In the genomic region with DNA sequence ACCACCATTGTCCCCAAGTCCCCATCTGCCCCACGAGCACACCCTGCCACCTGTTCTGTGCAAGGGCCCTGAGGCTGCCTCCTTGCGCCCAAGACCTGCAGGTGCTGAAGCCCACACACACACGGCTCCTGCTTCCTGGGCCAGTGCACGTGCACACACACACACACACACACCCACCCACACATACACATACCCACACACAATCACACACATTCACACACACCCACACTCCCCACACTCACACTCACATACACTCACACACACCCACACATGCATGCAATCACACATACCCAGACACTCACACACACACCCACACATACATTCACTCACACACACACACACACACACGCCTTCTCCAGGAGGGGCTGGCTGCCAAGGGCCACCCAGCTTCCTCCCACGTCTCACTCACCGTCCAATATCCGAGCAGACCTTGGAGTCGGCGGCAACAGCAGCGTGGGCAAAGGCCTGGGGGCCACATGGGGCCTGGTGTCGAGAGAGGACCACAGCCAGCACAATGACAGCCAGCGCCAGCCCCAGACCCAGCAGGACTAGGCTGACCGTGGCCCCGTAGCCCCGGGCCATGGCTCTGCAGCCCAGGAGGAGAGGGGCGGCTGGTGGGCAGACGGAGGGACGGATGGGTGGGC, we compare ENCODE assay signal across 9 cellular contexts. TPM values are rescaled to one million over a fixed set of nuclear protein-coding genes. Genes with fewer than 3 reads are reported as not detected.
DNase-seq lines count a peak whose midpoint lies in the region; ATAC-seq and TF ChIP-seq lines count a peak whose summit lies in the region.
"Had no signal": no experiment of that assay in that cellular context is flagged by ENCODE, and none has a peak within 500 bp of the region (broad histone marks: within the 10 kb centered on the region; RNA-seq: fewer than 3 reads in every experiment).

No MANE protein-coding gene starts in this region.

- H3K27ac Mint-ChIP-seq in activated T-helper 17 cell treated with anti-CD3 and anti-CD28 coated beads, Interleukin-2, amount 50 U/mL, for 72 hours: peak overlapping the region; percentile 17
- peak overlapping the region; percentile 14 for H3K27ac Mint-ChIP-seq in stimulated activated memory B cell treated with anti-CD40 and anti-IgM and Interleukin-4, amounts not matched to agents 10 μg/mL and 1 μg/mL and 100 μg/mL, for 72 hours

- H3K36me3 ChIP-seq in HEK293 (ENCODE audit: control insufficient read depth in 2 of 2, insufficient read depth in 1 of 2, low read length in 2 of 2): no peaks in the 10 kb centered on the region
- no peaks in the 10 kb centered on the region for H3K36me3 ChIP-seq in MG63
- H3K36me3 ChIP-seq: right lobe of liver had no signal

- no peak overlapping the region for H3K27ac ChIP-seq in HEK293 (ENCODE audit: extremely low read depth, low read depth, low read length)
- H3K27ac ChIP-seq: right lobe of liver had no signal

- POLR2A ChIA-PET in HEK293 (lab: Yijun Ruan, JAX): no interaction called here

- intact Hi-C loops in left ventricle myocardium superior (cut with micrococcal nuclease): no loop called here

- no peaks in the 10 kb centered on the region for H3K9me3 ChIP-seq in HEK293 (ENCODE audit: control insufficient read depth, insufficient read depth, low read depth, low read length)
- H3K9me3 ChIP-seq in MG63: no peaks in the 10 kb centered on the region
- H3K9me3 ChIP-seq: right lobe of liver had no signal

- no peak for ATAC-seq in activated T-helper 17 cell treated with anti-CD3 and anti-CD28 coated beads, Interleukin-2, amount 50 U/mL, for 72 hours (replicated peaks)
- peak; percentile 13 for ATAC-seq in left ventricle myocardium superior
- ATAC-seq in stimulated activated memory B cell treated with anti-CD40 and anti-IgM and Interleukin-4, amounts not matched to agents 10 μg/mL and 1 μg/mL and 100 μg/mL, for 72 hours: no peak
- no peak for ATAC-seq in HG03520 (IDR thresholded peaks at IDR 0.05; ENCODE audit: unreplicated experiment)
- ATAC-seq in GM21447 (IDR thresholded peaks at IDR 0.05; ENCODE audit: unreplicated experiment): no peak

- peak; percentile 68 for DNase-seq in left ventricle myocardium superior
- DNase-seq in hypothalamus (lab: John Stamatoyannopoulos, UW): no peak
- DNase-seq in MG63: no peak
- DNase-seq: right lobe of liver had no signal

- H3K4me1 Mint-ChIP-seq in activated T-helper 17 cell treated with anti-CD3 and anti-CD28 coated beads, Interleukin-2, amount 50 U/mL, for 72 hours: peaks cover 22% of the 10 kb centered on the region
- H3K4me1 Mint-ChIP-seq in stimulated activated memory B cell treated with anti-CD40 and anti-IgM and Interleukin-4, amounts not matched to agents 10 μg/mL and 1 μg/mL and 100 μg/mL, for 72 hours: peaks cover 30% of the 10 kb centered on the region

- no peaks in the 10 kb centered on the region for H3K27me3 ChIP-seq in MG63
- H3K27me3 ChIP-seq: right lobe of liver had no signal

- CTCF ChIA-PET in HEK293 (lab: Yijun Ruan, JAX): interaction anchor here (1.2 to 1.3 kb wide), 2 partner anchors 13 to 55 kb away, joined by 3 to 4 read pairs; no protein-coding TSS in a partner anchor

- no peaks in the 10 kb centered on the region for H3K27me3 Mint-ChIP-seq in activated T-helper 17 cell treated with anti-CD3 and anti-CD28 coated beads, Interleukin-2, amount 50 U/mL, for 72 hours
- no peaks in the 10 kb centered on the region for H3K27me3 Mint-ChIP-seq in stimulated activated memory B cell treated with anti-CD40 and anti-IgM and Interleukin-4, amounts not matched to agents 10 μg/mL and 1 μg/mL and 100 μg/mL, for 72 hours

- TF ChIP-seq CTCF in HEK293 (tag by site-specific recombination; IDR thresholded peaks at IDR 0.05): no peak

- no peaks in the 10 kb centered on the region for H3K36me3 Mint-ChIP-seq in activated T-helper 17 cell treated with anti-CD3 and anti-CD28 coated beads, Interleukin-2, amount 50 U/mL, for 72 hours (ENCODE audit: low read depth)
- H3K36me3 Mint-ChIP-seq in stimulated activated memory B cell treated with anti-CD40 and anti-IgM and Interleukin-4, amounts not matched to agents 10 μg/mL and 1 μg/mL and 100 μg/mL, for 72 hours: no peaks in the 10 kb centered on the region

- H3K4me3 Mint-ChIP-seq in activated T-helper 17 cell treated with anti-CD3 and anti-CD28 coated beads, Interleukin-2, amount 50 U/mL, for 72 hours: no peak overlapping the region
- no peak overlapping the region for H3K4me3 Mint-ChIP-seq in stimulated activated memory B cell treated with anti-CD40 and anti-IgM and Interleukin-4, amounts not matched to agents 10 μg/mL and 1 μg/mL and 100 μg/mL, for 72 hours

- H3K9me3 Mint-ChIP-seq in activated T-helper 17 cell treated with anti-CD3 and anti-CD28 coated beads, Interleukin-2, amount 50 U/mL, for 72 hours: no peaks in the 10 kb centered on the region
- no peaks in the 10 kb centered on the region for H3K9me3 Mint-ChIP-seq in stimulated activated memory B cell treated with anti-CD40 and anti-IgM and Interleukin-4, amounts not matched to agents 10 μg/mL and 1 μg/mL and 100 μg/mL, for 72 hours

- peaks cover 4% of the 10 kb centered on the region for H3K4me1 ChIP-seq in HEK293 (ENCODE audit: control insufficient read depth, insufficient read depth, low read length)
- H3K4me1 ChIP-seq: right lobe of liver had no signal

- H3K4me3 ChIP-seq in HEK293 (ENCODE audit: low read depth, low read length): no peak overlapping the region
- no peak overlapping the region for H3K4me3 ChIP-seq in MG63

TF ChIP-seq in HEK293, 187 proteins besides CTCF, POLR2A, EP300 and RAD21 (continues in another document):
- TF ChIP-seq ZNF324 (tag by site-specific recombination; IDR thresholded peaks at IDR 0.05): no peak
- no peak for TF ChIP-seq ZNF530 (tag by site-specific recombination; IDR thresholded peaks at IDR 0.05; ENCODE audit: low read depth)
- TF ChIP-seq KLF7 (tag by site-specific recombination; IDR thresholded peaks at IDR 0.05; ENCODE audit: borderline replicate concordance): no peak
- TF ChIP-seq TRIM28 (IDR thresholded peaks at IDR 0.05; ENCODE audit: borderline replicate concordance, low read length): no peak
- no peak for TF ChIP-seq ZNF561 (tag by site-specific recombination; IDR thresholded peaks at IDR 0.05; ENCODE audit: borderline replicate concordance)
- TF ChIP-seq GLIS2 (tag by site-specific recombination; IDR thresholded peaks at IDR 0.05): 0 out of 2 replicates have a peak, but pooled peaks have one; percentile 16
- TF ChIP-seq, protein P1, sequence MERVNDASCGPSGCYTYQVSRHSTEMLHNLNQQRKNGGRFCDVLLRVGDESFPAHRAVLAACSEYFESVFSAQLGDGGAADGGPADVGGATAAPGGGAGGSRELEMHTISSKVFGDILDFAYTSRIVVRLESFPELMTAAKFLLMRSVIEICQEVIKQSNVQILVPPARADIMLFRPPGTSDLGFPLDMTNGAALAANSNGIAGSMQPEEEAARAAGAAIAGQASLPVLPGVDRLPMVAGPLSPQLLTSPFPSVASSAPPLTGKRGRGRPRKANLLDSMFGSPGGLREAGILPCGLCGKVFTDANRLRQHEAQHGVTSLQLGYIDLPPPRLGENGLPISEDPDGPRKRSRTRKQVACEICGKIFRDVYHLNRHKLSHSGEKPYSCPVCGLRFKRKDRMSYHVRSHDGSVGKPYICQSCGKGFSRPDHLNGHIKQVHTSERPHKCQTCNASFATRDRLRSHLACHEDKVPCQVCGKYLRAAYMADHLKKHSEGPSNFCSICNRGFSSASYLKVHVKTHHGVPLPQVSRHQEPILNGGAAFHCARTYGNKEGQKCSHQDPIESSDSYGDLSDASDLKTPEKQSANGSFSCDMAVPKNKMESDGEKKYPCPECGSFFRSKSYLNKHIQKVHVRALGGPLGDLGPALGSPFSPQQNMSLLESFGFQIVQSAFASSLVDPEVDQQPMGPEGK (tag by site-specific recombination; IDR thresholded peaks at IDR 0.05): peak; percentile 56; the same call in 1 of the 2 replicates
- no peak for TF ChIP-seq ZNF350 (tag by site-specific recombination; IDR thresholded peaks at IDR 0.05)
- TF ChIP-seq, protein P2, sequence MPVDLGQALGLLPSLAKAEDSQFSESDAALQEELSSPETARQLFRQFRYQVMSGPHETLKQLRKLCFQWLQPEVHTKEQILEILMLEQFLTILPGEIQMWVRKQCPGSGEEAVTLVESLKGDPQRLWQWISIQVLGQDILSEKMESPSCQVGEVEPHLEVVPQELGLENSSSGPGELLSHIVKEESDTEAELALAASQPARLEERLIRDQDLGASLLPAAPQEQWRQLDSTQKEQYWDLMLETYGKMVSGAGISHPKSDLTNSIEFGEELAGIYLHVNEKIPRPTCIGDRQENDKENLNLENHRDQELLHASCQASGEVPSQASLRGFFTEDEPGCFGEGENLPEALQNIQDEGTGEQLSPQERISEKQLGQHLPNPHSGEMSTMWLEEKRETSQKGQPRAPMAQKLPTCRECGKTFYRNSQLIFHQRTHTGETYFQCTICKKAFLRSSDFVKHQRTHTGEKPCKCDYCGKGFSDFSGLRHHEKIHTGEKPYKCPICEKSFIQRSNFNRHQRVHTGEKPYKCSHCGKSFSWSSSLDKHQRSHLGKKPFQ (tag by site-specific recombination; IDR thresholded peaks at IDR 0.05): peak; percentile 56; the same call in 1 of the 2 replicates
- TF ChIP-seq KLF1 (tag by site-specific recombination; IDR thresholded peaks at IDR 0.05): peak; percentile 25; the same call in 1 of the 2 replicates
- TF ChIP-seq, protein P3, sequence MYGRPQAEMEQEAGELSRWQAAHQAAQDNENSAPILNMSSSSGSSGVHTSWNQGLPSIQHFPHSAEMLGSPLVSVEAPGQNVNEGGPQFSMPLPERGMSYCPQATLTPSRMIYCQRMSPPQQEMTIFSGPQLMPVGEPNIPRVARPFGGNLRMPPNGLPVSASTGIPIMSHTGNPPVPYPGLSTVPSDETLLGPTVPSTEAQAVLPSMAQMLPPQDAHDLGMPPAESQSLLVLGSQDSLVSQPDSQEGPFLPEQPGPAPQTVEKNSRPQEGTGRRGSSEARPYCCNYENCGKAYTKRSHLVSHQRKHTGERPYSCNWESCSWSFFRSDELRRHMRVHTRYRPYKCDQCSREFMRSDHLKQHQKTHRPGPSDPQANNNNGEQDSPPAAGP (tag by site-specific recombination; IDR thresholded peaks at IDR 0.05): peak; percentile 71; the same call in 1 of the 2 replicates
- TF ChIP-seq ZNF157 (tag by site-specific recombination; IDR thresholded peaks at IDR 0.05): no peak
- no peak for TF ChIP-seq ZNF677 (tag by site-specific recombination; IDR thresholded peaks at IDR 0.05)
- TF ChIP-seq OSR2 (tag by site-specific recombination; IDR thresholded peaks at IDR 0.05): no peak
- no peak for TF ChIP-seq ZNF184 (tag by site-specific recombination; IDR thresholded peaks at IDR 0.05)

RNA-seq across cellular contexts. Expression of a gene that starts 0.6 kb away (rescaled TPM):
- under 1 TPM in 1 of 2 donors, not detected in 1; 0.19 TPM for total RNA-seq in activated T-helper 17 cell treated with anti-CD3 and anti-CD28 coated beads, Interleukin-2, amount 50 U/mL, for 72 hours
- total RNA-seq in left ventricle myocardium superior: 19.8 TPM
- not detected in 2 replicates for total RNA-seq in MG63 (2014; rRNA removed; shearing (Covaris generic); ENCODE audit: low replicate concordance)

RNA-seq across cellular contexts. Expression of a gene that starts 26.4 kb away (rescaled TPM):
- 10 to 100 TPM; 25.7 to 42.2 TPM for total RNA-seq in activated T-helper 17 cell treated with anti-CD3 and anti-CD28 coated beads, Interleukin-2, amount 50 U/mL, for 72 hours
- 52.0 TPM for total RNA-seq in left ventricle myocardium superior
- total RNA-seq in MG63 (2014; rRNA removed; shearing (Covaris generic); ENCODE audit: low replicate concordance): 11.0 and 30.9 TPM in 2 replicates

Comparison
In these comparisons a context has a peak if more than half of its experiments do, and no peak if none do; other contexts are left out.
1. RNA of a gene that starts 0.6 kb away (total RNA-seq): 19.8 TPM in left ventricle myocardium superior (single experiment); 0.19 TPM in activated T-helper 17 cell treated with anti-CD3 and anti-CD28 coated beads, Interleukin-2, amount 50 U/mL, for 72 hours and not detected in MG63; every median in the first group is over 10 times any median in the second.